ENCODE assay signal across 25 cellular contexts in genomic region chr20:15860850-15861249, GRCh38.
"Had no signal": no experiment of that assay in that cellular context is flagged by ENCODE, and none has a peak within 500 bp of the region (broad histone marks: within the 10 kb centered on the region; RNA-seq: fewer than 3 reads in every experiment).

No MANE protein-coding gene starts in this region.

- H3K27me3 ChIP-seq: hepatocyte, ovary, spleen, suprapubic skin, tibial artery, uterus had no signal

- ATAC-seq: left cardiac atrium; natural killer cell; right cardiac atrium; sciatic nerve; stimulated activated effector memory CD8-positive, alpha-beta T cell treated with anti-CD3 and anti-CD28 coated beads, Interleukin-12 subunit alpha, Interleukin-12 subunit beta, amount 100 ng/mL, for 72 hours had no signal

- DNase-seq: kidney glomerular epithelial cell; left cardiac atrium; left ventricle myocardium inferior; mesendoderm; naive B cell; natural killer cell; ovary; retina; right cardiac atrium; small intestine; spleen; stimulated activated CD4-positive, alpha-beta T cell treated with anti-CD3 and anti-CD28 coated beads, Interleukin-4, amount 100 ng/mL, for 24 hours; stimulated activated naive CD4-positive, alpha-beta T cell; tibial artery; uterus had no signal

- H3K79me2 ChIP-seq: hepatocyte had no signal

- H3K4me3 Mint-ChIP-seq: mesothelial cell of epicardium; natural killer cell; stimulated activated effector memory CD8-positive, alpha-beta T cell treated with anti-CD3 and anti-CD28 coated beads, Interleukin-12 subunit alpha, Interleukin-12 subunit beta, amount 100 ng/mL, for 72 hours; stimulated activated naive CD8-positive, alpha-beta T cell treated with anti-CD3 and anti-CD28 coated beads, Interleukin-15, Interleukin-2, amounts not matched to agents 100 ng/mL and 50 ng/mL, for 24 hours had no signal

- H3K9me3 ChIP-seq: left ventricle myocardium inferior, ovary, spleen, suprapubic skin, thoracic aorta, tibial artery, uterus had no signal

- H3K9me3 Mint-ChIP-seq: mesothelial cell of epicardium; stimulated activated effector memory CD8-positive, alpha-beta T cell treated with anti-CD3 and anti-CD28 coated beads, Interleukin-12 subunit alpha, Interleukin-12 subunit beta, amount 100 ng/mL, for 72 hours; stimulated activated naive CD8-positive, alpha-beta T cell treated with anti-CD3 and anti-CD28 coated beads, Interleukin-15, Interleukin-2, amounts not matched to agents 100 ng/mL and 50 ng/mL, for 24 hours had no signal

- H3K36me3 Mint-ChIP-seq: mesothelial cell of epicardium; naive B cell; natural killer cell; stimulated activated effector memory CD8-positive, alpha-beta T cell treated with anti-CD3 and anti-CD28 coated beads, Interleukin-12 subunit alpha, Interleukin-12 subunit beta, amount 100 ng/mL, for 72 hours had no signal

- H3K4me2 ChIP-seq: hepatocyte had no signal

- H3K27me3 Mint-ChIP-seq: naive B cell; progenitor cell of endocrine pancreas; stimulated activated naive CD8-positive, alpha-beta T cell treated with anti-CD3 and anti-CD28 coated beads, Interleukin-15, Interleukin-2, amounts not matched to agents 100 ng/mL and 50 ng/mL, for 24 hours had no signal

- H3K4me1 Mint-ChIP-seq: natural killer cell; stimulated activated effector memory CD8-positive, alpha-beta T cell treated with anti-CD3 and anti-CD28 coated beads, Interleukin-12 subunit alpha, Interleukin-12 subunit beta, amount 100 ng/mL, for 72 hours had no signal

- H3K4me3 ChIP-seq: hepatocyte, left ventricle myocardium inferior, lung, ovary, spleen, suprapubic skin, thoracic aorta, tibial artery, uterus had no signal

- H2AFZ ChIP-seq: hepatocyte had no signal

- FAIRE-seq: keratinocyte, small intestine had no signal

- H3K4me1 ChIP-seq: left ventricle myocardium inferior, suprapubic skin, tibial artery, uterus had no signal

- H3K27ac Mint-ChIP-seq: natural killer cell; progenitor cell of endocrine pancreas; stimulated activated effector memory CD8-positive, alpha-beta T cell treated with anti-CD3 and anti-CD28 coated beads, Interleukin-12 subunit alpha, Interleukin-12 subunit beta, amount 100 ng/mL, for 72 hours; stimulated activated naive CD8-positive, alpha-beta T cell treated with anti-CD3 and anti-CD28 coated beads, Interleukin-15, Interleukin-2, amounts not matched to agents 100 ng/mL and 50 ng/mL, for 24 hours had no signal

- H3K27ac ChIP-seq: hepatocyte, left ventricle myocardium inferior, ovary, spleen, suprapubic skin, thoracic aorta, tibial artery, uterus had no signal

- H3K36me3 ChIP-seq: left ventricle myocardium inferior, ovary, spleen, suprapubic skin, thoracic aorta, tibial artery, uterus had no signal
